Comparison of ENCODE assay signal across 30 cellular contexts in genomic region chr9:80518441-80518840, GRCh38.
"Had no signal": no experiment of that assay in that cellular context is flagged by ENCODE, and none has a peak within 500 bp of the region (broad histone marks: within the 10 kb centered on the region; RNA-seq: fewer than 3 reads in every experiment).

No MANE protein-coding gene starts in this region.

- H3K4me2 ChIP-seq: hepatocyte had no signal

- H3K27ac ChIP-seq: colonic mucosa, coronary artery, dorsolateral prefrontal cortex, epithelial cell of prostate, esophagus muscularis mucosa, esophagus squamous epithelium, foreskin keratinocyte, gastrocnemius medialis, gastroesophageal sphincter, heart left ventricle, heart right ventricle, hepatocyte had no signal

- DNase-seq: colonic mucosa; cortex of kidney; dermis blood vessel endothelial cell; dorsolateral prefrontal cortex; effector CD4-positive, alpha-beta T cell; effector CD8-positive, alpha-beta T cell; effector memory CD4-positive, alpha-beta T cell; effector memory CD8-positive, alpha-beta T cell; endodermal cell; erythroblast; esophagus squamous epithelium; foreskin fibroblast; foreskin keratinocyte; foreskin melanocyte; gastrocnemius medialis; glutamatergic neuron; head of caudate nucleus; heart left ventricle; heart right ventricle had no signal

- ATAC-seq: effector memory CD8-positive, alpha-beta T cell; esophagus mucosa; foreskin keratinocyte; gastrocnemius medialis; gastroesophageal sphincter; heart left ventricle; heart right ventricle had no signal

- H3K27me3 ChIP-seq: colonic mucosa, esophagus muscularis mucosa, esophagus squamous epithelium, foreskin keratinocyte, gastrocnemius medialis, gastroesophageal sphincter, heart left ventricle, heart right ventricle, hepatocyte had no signal

- H3K36me3 ChIP-seq: colonic mucosa, esophagus muscularis mucosa, esophagus squamous epithelium, gastrocnemius medialis, gastroesophageal sphincter, heart left ventricle, heart right ventricle had no signal

- H3K4me3 ChIP-seq: colonic mucosa, coronary artery, dorsolateral prefrontal cortex, esophagus muscularis mucosa, esophagus squamous epithelium, gastrocnemius medialis, gastroesophageal sphincter, heart left ventricle, heart right ventricle, hepatocyte had no signal

- H3K9me3 ChIP-seq: colonic mucosa, esophagus muscularis mucosa, esophagus squamous epithelium, gastrocnemius medialis, gastroesophageal sphincter had no signal

- H3K4me1 Mint-ChIP-seq: endodermal cell had no signal

- H3K27me3 Mint-ChIP-seq: dendritic cell treated with granulocyte-macrophage colony-stimulating factor and Interleukin-4, amounts not matched to agents 40 ng/mL and 50 ng/mL, for 4 days; effector memory CD8-positive, alpha-beta T cell had no signal

- H3K27ac Mint-ChIP-seq: dendritic cell treated with granulocyte-macrophage colony-stimulating factor and Interleukin-4, amounts not matched to agents 40 ng/mL and 50 ng/mL, for 4 days; effector memory CD8-positive, alpha-beta T cell; endodermal cell had no signal

- FAIRE-seq: colon, endometrium, endothelial cell of umbilical vein, frontal cortex had no signal

- H3K4me1 ChIP-seq: colonic mucosa, esophagus muscularis mucosa, esophagus squamous epithelium, foreskin keratinocyte, gastrocnemius medialis, gastroesophageal sphincter, heart left ventricle, heart right ventricle had no signal

- H3K9me3 Mint-ChIP-seq: endodermal cell had no signal

- H3K4me3 Mint-ChIP-seq: dendritic cell treated with granulocyte-macrophage colony-stimulating factor and Interleukin-4, amounts not matched to agents 40 ng/mL and 50 ng/mL, for 4 days; effector memory CD8-positive, alpha-beta T cell; endodermal cell had no signal
